Comparison of ENCODE assay signal across 8 cellular contexts in the genomic region with DNA sequence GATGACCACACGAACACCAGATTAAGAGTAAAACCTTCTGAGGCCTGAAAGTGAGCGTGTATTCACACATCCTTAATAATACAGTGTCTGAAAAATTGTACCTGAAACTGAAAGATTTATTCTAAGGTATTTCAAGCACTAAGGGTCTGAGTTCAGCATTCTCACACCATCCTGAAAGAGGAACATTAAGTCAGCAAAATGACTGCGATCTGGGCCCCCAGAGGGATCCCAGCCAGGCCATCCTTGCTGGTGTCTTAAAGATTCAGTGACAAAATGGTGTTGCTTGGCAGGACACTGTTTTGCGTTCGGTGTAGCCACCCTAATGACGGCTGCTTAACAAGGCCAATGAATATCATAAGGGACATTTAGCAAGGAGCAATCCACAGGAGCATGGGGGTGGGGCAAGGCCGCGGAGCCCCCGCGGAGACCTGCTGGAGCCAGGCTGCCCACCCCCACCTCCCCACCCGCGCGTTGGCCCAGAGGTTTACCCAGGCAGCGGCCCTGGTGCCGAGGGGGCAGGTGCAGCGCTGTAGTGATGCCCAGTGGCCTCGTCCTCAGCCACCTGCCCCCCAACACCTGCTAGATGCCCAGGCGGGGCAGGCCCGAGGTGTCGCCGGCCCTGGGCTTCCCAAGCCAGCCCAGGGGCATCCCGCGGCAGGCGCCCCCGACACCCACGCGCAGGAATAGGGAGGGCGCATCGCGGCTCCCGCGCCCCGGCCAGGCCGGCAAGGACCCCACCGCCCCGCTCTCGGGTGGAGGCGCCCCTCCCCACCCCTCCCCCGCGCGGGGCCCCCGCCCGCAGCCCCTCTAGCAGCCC. TPM values are rescaled to one million over a fixed set of nuclear protein-coding genes. Genes with fewer than 3 reads are reported as not detected.
DNase-seq lines count a peak whose midpoint lies in the region; ATAC-seq and TF ChIP-seq lines count a peak whose summit lies in the region.

No MANE protein-coding gene starts in this region.

- no peak overlapping the region for H4K8ac ChIP-seq in trophoblast cell (ENCODE audit: low read depth, low read length)

- no peak overlapping the region for H3K18ac ChIP-seq in trophoblast cell (ENCODE audit: low read length)

- POLR2A ChIA-PET in OCI-LY7 (lab: Charles Lee), result no interaction called here

- no peak overlapping the region for H3K4ac ChIP-seq in trophoblast cell (ENCODE audit: low read depth, low read length)

- no peak overlapping the region for H2BK5ac ChIP-seq in trophoblast cell (ENCODE audit: low read depth, low read length, poor library complexity)

- no peak overlapping the region for H3K14ac ChIP-seq in trophoblast cell (ENCODE audit: low read length)

- peaks cover 2% of the 10 kb centered on the region for H3K79me1 ChIP-seq in trophoblast cell (ENCODE audit: low read length)

- H3K27me3 ChIP-seq in esophagus squamous epithelium, result peaks cover 0 to 44% (median 0%) of the 10 kb centered on the region in 4 donors
- peaks cover 5% of the 10 kb centered on the region for H3K27me3 ChIP-seq in trophoblast cell (ENCODE audit: insufficient read depth, low read length)
- H3K27me3 ChIP-seq in effector memory CD4-positive, alpha-beta T cell (replicated peaks; ENCODE audit: control insufficient read depth, insufficient read depth, low read length, poor library complexity, severe bottlenecking), result no peaks in the 10 kb centered on the region

- H3K79me2 ChIP-seq in trophoblast cell (ENCODE audit: control insufficient read depth, insufficient read depth, low read length, poor library complexity) (no peaks in the 10 kb centered on the region), OCI-LY7 (ENCODE audit: insufficient read depth, low read depth, low read length) (no peaks in the 10 kb centered on the region)

- no peak overlapping the region for H3K9ac ChIP-seq in trophoblast cell (ENCODE audit: low read length)

- H2BK12ac ChIP-seq in trophoblast cell (ENCODE audit: low read length), result no peak overlapping the region

- H3K9me2 ChIP-seq in OCI-LY7 (ENCODE audit: insufficient read depth, low read length), result no peaks in the 10 kb centered on the region

- H2AK5ac ChIP-seq in trophoblast cell (ENCODE audit: low read length), result no peak overlapping the region

- intact Hi-C loops in esophagus squamous epithelium (cut with DNase I), result no loop called here
- intact Hi-C loops in OCI-LY7 (cut with micrococcal nuclease; ENCODE audit: unreplicated experiment), result no loop called here

- H3K4me2 ChIP-seq in trophoblast cell (ENCODE audit: low read length) (peak overlapping the region; percentile 69), OCI-LY7 (ENCODE audit: low read length) (no peak overlapping the region)

- H2AFZ ChIP-seq in trophoblast cell (ENCODE audit: insufficient read depth, low read length, poor library complexity), result no peak overlapping the region
- no peak overlapping the region for H2AFZ ChIP-seq in OCI-LY7 (ENCODE audit: low read length)

- peak overlapping the region in 1 of 4 donors; percentile 9 for H3K27ac ChIP-seq in esophagus squamous epithelium
- H3K27ac ChIP-seq in trophoblast cell (ENCODE audit: low read depth, low read length), result no peak overlapping the region
- H3K27ac ChIP-seq in effector memory CD4-positive, alpha-beta T cell (ENCODE audit: insufficient read depth, low read length, poor library complexity, severe bottlenecking), result no peak overlapping the region
- H3K27ac ChIP-seq in OCI-LY7 (ENCODE audit: low read depth, low read length, poor library complexity, severe bottlenecking), result no peak overlapping the region

- no TSS peak for BruUV-seq in OCI-LY7 (replicated peaks; lab: Mats Ljungman, UMichigan)

- no peak overlapping the region for H2BK120ac ChIP-seq in trophoblast cell (ENCODE audit: insufficient read depth, low read length, poor library complexity)

- TF ChIP-seq CTCF in esophagus squamous epithelium (IDR thresholded peaks at IDR 0.05), result no peak
- TF ChIP-seq CTCF in OCI-LY7 (conservative IDR thresholded peaks at IDR 0.05; ENCODE audit: low read length), result no peak

- H3K23ac ChIP-seq in trophoblast cell (ENCODE audit: low read length), result no peak overlapping the region

- H3K4me3 ChIP-seq in esophagus squamous epithelium (peak overlapping the region; percentile 17 to 68 (median 47)), trophoblast cell (ENCODE audit: low read depth, low read length) (peak overlapping the region; percentile 83), OCI-LY7 (ENCODE audit: low read depth, low read length, poor library complexity, severe bottlenecking) (no peak overlapping the region)
- no peak overlapping the region for H3K4me3 ChIP-seq in effector memory CD4-positive, alpha-beta T cell (ENCODE audit: insufficient read depth, low read depth, low read length, poor library complexity, severe bottlenecking)

- peak; percentile 56 for ATAC-seq in GM18502 (IDR thresholded peaks at IDR 0.05; ENCODE audit: poor library complexity, unreplicated experiment)

- no peaks in the 10 kb centered on the region for H3K36me3 ChIP-seq in esophagus squamous epithelium
- no peaks in the 10 kb centered on the region for H3K36me3 ChIP-seq in trophoblast cell (ENCODE audit: control insufficient read depth in 1 of 2, insufficient read depth in 2 of 2, low read length in 2 of 2)
- no peaks in the 10 kb centered on the region for H3K36me3 ChIP-seq in effector memory CD4-positive, alpha-beta T cell (ENCODE audit: control insufficient read depth, insufficient read depth, low read length)
- no peaks in the 10 kb centered on the region for H3K36me3 ChIP-seq in OCI-LY7 (ENCODE audit: insufficient read depth, low read length)

- 68 to 77% methylated on average over 3 to 6 of the region's 43 CpGs for WGBS in esophagus squamous epithelium, 2 donors
- no CpG with 5 or more reads among the region's 43 CpGs for WGBS in trophoblast cell (ENCODE audit: extremely low coverage, insufficient coverage, insufficient read length)

- DNase-seq in NCI-H1417 treated with DMSO at 0.1 percent for 48 hours (lab: John Stamatoyannopoulos, UW) (peak; percentile 67), esophagus squamous epithelium (lab: John Stamatoyannopoulos, UW) (no peak), trophoblast cell (no peak), KG1 (lab: John Stamatoyannopoulos, UW) (no peak), OCI-LY7 (ENCODE audit: low spot score) (no peak), NCI-H1694 (lab: John Stamatoyannopoulos, UW) (no peak)
- DNase-seq in effector memory CD4-positive, alpha-beta T cell, result no peak

- H3K9me3 ChIP-seq in esophagus squamous epithelium, result no peaks in the 10 kb centered on the region
- H3K9me3 ChIP-seq in trophoblast cell (ENCODE audit: insufficient read depth, low read depth, low read length), result no peaks in the 10 kb centered on the region
- no peaks in the 10 kb centered on the region for H3K9me3 ChIP-seq in effector memory CD4-positive, alpha-beta T cell (ENCODE audit: control insufficient read depth, low read length)
- no peaks in the 10 kb centered on the region for H3K9me3 ChIP-seq in OCI-LY7 (ENCODE audit: low read length)

- H4K91ac ChIP-seq in trophoblast cell (ENCODE audit: low read depth, low read length), result no peak overlapping the region

- H4K12ac ChIP-seq in trophoblast cell (ENCODE audit: low read depth, low read length), result peak overlapping the region; percentile 54

- H4K20me1 ChIP-seq in OCI-LY7 (ENCODE audit: insufficient read depth, low read length), result no peaks in the 10 kb centered on the region

- H3K4me1 ChIP-seq in esophagus squamous epithelium (peaks cover 0 to 17% (median 13%) of the 10 kb centered on the region in 3 donors), trophoblast cell (ENCODE audit: control insufficient read depth in 1 of 2, insufficient read depth in 2 of 2, low read length in 2 of 2) (peaks cover 2 to 6% of the 10 kb centered on the region in 2 experiments), OCI-LY7 (ENCODE audit: insufficient read depth, low read length, poor library complexity, severe bottlenecking) (no peaks in the 10 kb centered on the region)
- H3K4me1 ChIP-seq in effector memory CD4-positive, alpha-beta T cell (ENCODE audit: control insufficient read depth, insufficient read depth, low read length, poor library complexity, severe bottlenecking), result no peaks in the 10 kb centered on the region

- CTCF ChIA-PET in OCI-LY7 (lab: Charles Lee; ENCODE audit: unreplicated experiment), result no interaction called here

- TF ChIP-seq POLR2A in esophagus squamous epithelium (IDR thresholded peaks at IDR 0.05), result no peak

RNA-seq across cellular contexts. Expression of gene NALCN, which starts 0.7 kb away (rescaled TPM):
- total RNA-seq in esophagus squamous epithelium (under 1 TPM in 2 of 4 donors, not detected in 2; 0.47 to 0.57 TPM), OCI-LY7 (2022) (not detected in 2 replicates)
- 0.19 and 0.35 TPM in 2 replicates for polyA plus RNA-seq in trophoblast cell (2013)
- total RNA-seq in OCI-LY7 (2014; rRNA removed; shearing (Covaris generic)), result not detected in 2 replicates

RNA-seq across cellular contexts. Expression of gene ITGBL1, which starts 36.9 kb away (rescaled TPM):
- total RNA-seq in esophagus squamous epithelium (10 to 100 TPM in 1 of 4 donors, 1 to 10 TPM in 2, under 1 TPM in 1; 0.83 to 28.0 (median 3.0) TPM), OCI-LY7 (2022) (not detected in 2 replicates)
- polyA plus RNA-seq in trophoblast cell (2013), result 0.10 and 0.14 TPM in 2 replicates
- not detected in 2 replicates for total RNA-seq in OCI-LY7 (2014; rRNA removed; shearing (Covaris generic))

Comparison
In these comparisons a context has a peak if more than half of its experiments do, and no peak if none do; other contexts are left out.
1. H3K4me3 ChIP-seq: peak in esophagus squamous epithelium (4 of 4) and trophoblast cell (single experiment); none in effector memory CD4-positive, alpha-beta T cell (single experiment) and OCI-LY7 (single experiment).